ENCODE assay signal across 1 cellular context in genomic region chr7:99996755-99997544, GRCh38.
TF ChIP-seq lines count a peak whose summit lies in the region.

No MANE protein-coding gene starts in this region.

TF ChIP-seq in GM12878, 131 proteins besides CTCF, POLR2A, EP300 and RAD21:
- TF ChIP-seq YBX1 (IDR thresholded peaks at IDR 0.05) (0 out of 2 replicates have a peak, but pooled peaks have one; percentile 57), RELB (IDR thresholded peaks at IDR 0.05; ENCODE audit: low read depth) (0 out of 2 replicates have a peak, but pooled peaks have one; percentile 35), ZBED1 (IDR thresholded peaks at IDR 0.05; ENCODE audit: borderline replicate concordance) (no peak), BMI1 (IDR thresholded peaks at IDR 0.05; ENCODE audit: borderline replicate concordance) (no peak), NBN (IDR thresholded peaks at IDR 0.05) (peak; percentile 23; the same call in 1 of the 2 replicates), USF2 (IDR thresholded peaks at IDR 0.05; ENCODE audit: borderline replicate concordance, low read depth, low read length) (no peak), ETV6 (conservative IDR thresholded peaks at IDR 0.05 in 1 of 2, IDR thresholded peaks at IDR 0.05 in 1 of 2; ENCODE audit: borderline replicate concordance in 1 of 2, low read depth in 1 of 2) (peak in 1 of 2 experiments; percentile 6; a peak in 1 of 4 replicates), HDGF (IDR thresholded peaks at IDR 0.05) (peak; percentile 70; the same call in 1 of the 2 replicates), POU2F2 (IDR thresholded peaks at IDR 0.05; ENCODE audit: borderline replicate concordance, low read depth, low read length) (no peak), MLLT1 (IDR thresholded peaks at IDR 0.05) (peak; percentile 61; the same call in 1 of the 2 replicates), E2F8 (IDR thresholded peaks at IDR 0.05; ENCODE audit: low read depth, partially characterized antibody) (no peak)
